Comparison of ENCODE assay signal across 9 cellular contexts in the genomic region with DNA sequence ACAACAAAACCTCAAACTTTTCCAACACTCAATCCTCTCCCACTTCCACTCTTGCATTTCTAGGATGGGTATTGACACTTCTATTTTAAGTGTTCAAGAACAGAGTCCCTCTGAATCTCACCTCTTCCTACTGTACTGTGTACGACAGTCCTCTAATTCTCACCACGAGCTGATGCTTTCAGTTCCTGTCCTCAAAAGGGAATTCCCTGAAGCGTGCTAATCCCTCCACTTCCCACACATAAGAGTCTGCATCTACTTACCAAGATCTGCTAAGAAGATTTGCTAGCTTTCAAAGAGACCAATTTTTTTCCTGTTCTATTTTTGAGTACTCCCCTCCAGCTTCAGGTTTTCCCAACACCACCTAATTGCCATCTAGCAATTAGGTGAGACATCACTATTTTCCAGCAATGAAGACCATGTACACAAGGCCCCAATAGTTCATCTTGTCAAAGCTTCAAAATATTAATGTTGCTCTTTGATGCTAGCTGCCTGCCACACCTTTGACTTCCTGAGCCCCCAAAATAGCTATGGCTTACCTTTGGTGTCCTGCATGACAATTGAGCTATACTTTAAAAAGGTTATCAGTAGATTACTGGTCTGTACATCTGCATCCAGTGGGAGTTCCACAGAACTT. TPM values are rescaled to one million over a fixed set of nuclear protein-coding genes. Genes with fewer than 3 reads are reported as not detected.
DNase-seq lines count a peak whose midpoint lies in the region; ATAC-seq and TF ChIP-seq lines count a peak whose summit lies in the region.
"Had no signal": no experiment of that assay in that cellular context is flagged by ENCODE, and none has a peak within 500 bp of the region (broad histone marks: within the 10 kb centered on the region; RNA-seq: fewer than 3 reads in every experiment).

No MANE protein-coding gene starts in this region.

- CTCF ChIA-PET in Calu3 (lab: Charles Lee), result no interaction called here

- H3K9me3 Mint-ChIP-seq in natural killer cell treated with Interleukin-12 subunit alpha and Interleukin-12 subunit beta and Interleukin-15 and Interleukin-18, amount 100 ng/mL, for 72 hours, result no peaks in the 10 kb centered on the region
- no peaks in the 10 kb centered on the region for H3K9me3 Mint-ChIP-seq in Calu3 (ENCODE audit: low read depth, unreplicated experiment)

- peak overlapping the region; percentile 1 to 63 for H3K27ac Mint-ChIP-seq in natural killer cell treated with Interleukin-12 subunit alpha and Interleukin-12 subunit beta and Interleukin-15 and Interleukin-18, amount 100 ng/mL, for 72 hours
- H3K27ac Mint-ChIP-seq in Calu3 (ENCODE audit: unreplicated experiment), result no peak overlapping the region

- BruUV-seq in Calu3 (replicated peaks; lab: Mats Ljungman, UMichigan), result no TSS peak

- peaks cover 25% of the 10 kb centered on the region for H3K36me3 Mint-ChIP-seq in natural killer cell treated with Interleukin-12 subunit alpha and Interleukin-12 subunit beta and Interleukin-15 and Interleukin-18, amount 100 ng/mL, for 72 hours
- no peaks in the 10 kb centered on the region for H3K36me3 Mint-ChIP-seq in Calu3 (ENCODE audit: insufficient read depth, unreplicated experiment)

- ATAC-seq in GM18858 (IDR thresholded peaks at IDR 0.05; ENCODE audit: unreplicated experiment) (peak; percentile 78), GM21737 (IDR thresholded peaks at IDR 0.05; ENCODE audit: unreplicated experiment) (peak; percentile 65)
- peak in 1 of 2 donors; percentile 74 for ATAC-seq in natural killer cell treated with Interleukin-12 subunit alpha and Interleukin-12 subunit beta and Interleukin-15 and Interleukin-18, amount 100 ng/mL, for 72 hours

- no peak for TF ChIP-seq CTCF in Calu3 (IDR thresholded peaks at IDR 0.05; ENCODE audit: unreplicated experiment)

- DNase-seq in NCI-H524 treated with DMSO at 0.1 percent for 48 hours (lab: John Stamatoyannopoulos, UW), result peak; percentile 19
- DNase-seq in natural killer cell treated with Interleukin-12 subunit alpha and Interleukin-12 subunit beta and Interleukin-15 and Interleukin-18, amount 100 ng/mL, for 72 hours (ENCODE audit: low spot score), result no peak
- no peak for DNase-seq in KG1 (lab: John Stamatoyannopoulos, UW)
- DNase-seq in GF-D8 (lab: John Stamatoyannopoulos, UW), result no peak
- DNase-seq in Calu3, result no peak
- DNase-seq: sigmoid colon, T-helper 2 cell had no signal

- intact Hi-C loops in Calu3 (cut with micrococcal nuclease; ENCODE audit: unreplicated experiment), result no loop called here

- no peaks in the 10 kb centered on the region for H3K27me3 Mint-ChIP-seq in natural killer cell treated with Interleukin-12 subunit alpha and Interleukin-12 subunit beta and Interleukin-15 and Interleukin-18, amount 100 ng/mL, for 72 hours
- H3K27me3 Mint-ChIP-seq in Calu3 (ENCODE audit: unreplicated experiment), result no peaks in the 10 kb centered on the region

- H3K4me1 Mint-ChIP-seq in natural killer cell treated with Interleukin-12 subunit alpha and Interleukin-12 subunit beta and Interleukin-15 and Interleukin-18, amount 100 ng/mL, for 72 hours (ENCODE audit: low read depth in 2 of 2), result peaks cover 14 to 15% of the 10 kb centered on the region in 2 donors
- H3K4me1 Mint-ChIP-seq in Calu3 (ENCODE audit: low read depth, unreplicated experiment), result peaks cover 8% of the 10 kb centered on the region

- peak overlapping the region; percentile 26 for H3K4me3 Mint-ChIP-seq in natural killer cell treated with Interleukin-12 subunit alpha and Interleukin-12 subunit beta and Interleukin-15 and Interleukin-18, amount 100 ng/mL, for 72 hours
- H3K4me3 Mint-ChIP-seq in Calu3 (ENCODE audit: low read depth, unreplicated experiment), result no peak overlapping the region

RNA-seq across cellular contexts. Expression of a gene that starts 54.4 kb away (rescaled TPM):
- total RNA-seq in natural killer cell treated with Interleukin-12 subunit alpha and Interleukin-12 subunit beta and Interleukin-15 and Interleukin-18, amount 100 ng/mL, for 72 hours, result 10 to 100 TPM; 36.5 to 39.3 TPM
- 14.1 and 14.5 TPM in 2 replicates for total RNA-seq in Calu3 (2022)
